In genomic region chr11:14519692-14520085, GRCh38 we compare ENCODE assay signal across 8 cellular contexts. TPM values are rescaled to one million over a fixed set of nuclear protein-coding genes. Genes with fewer than 3 reads are reported as not detected.
DNase-seq lines count a peak whose midpoint lies in the region; ATAC-seq and TF ChIP-seq lines count a peak whose summit lies in the region.

No MANE protein-coding gene starts in this region.

- DNase-seq in CD14-positive monocyte (ENCODE audit: low spot score) (peak; percentile 60), germinal center (ENCODE audit: low spot score) (peak; percentile 21), skeletal muscle cell (ENCODE audit: low read depth) (no peak), NCI-H187 (lab: John Stamatoyannopoulos, UW) (no peak), SHP77 (lab: John Stamatoyannopoulos, UW) (no peak)
- peak; percentile 9 to 12 for DNase-seq in activated CD4-positive, alpha-beta T cell treated with anti-CD3 and anti-CD28 coated beads, Interleukin-2, amount 50 U/mL, for 4 hours

- H3K27ac Mint-ChIP-seq in CD14-positive monocyte = peak overlapping the region; percentile 97 to 99 (median 99)

- H3K4me3 Mint-ChIP-seq in CD14-positive monocyte = peak overlapping the region; percentile 90 to 97

- peaks cover 18% of the 10 kb centered on the region for H3K4me1 Mint-ChIP-seq in CD14-positive monocyte

- peak overlapping the region; percentile 92 for H3K4me3 ChIP-seq in skeletal muscle cell (ENCODE audit: low read depth, low read length)

- H3K36me3 Mint-ChIP-seq in CD14-positive monocyte = peaks cover 21 to 37% of the 10 kb centered on the region in 2 donors

- H3K9me3 Mint-ChIP-seq in CD14-positive monocyte = no peaks in the 10 kb centered on the region

- peaks cover 0 to 1% (median 0%) of the 10 kb centered on the region in 3 donors for H3K27me3 Mint-ChIP-seq in CD14-positive monocyte (ENCODE audit: low read depth in 3 of 3)

- ATAC-seq in GM19372 (IDR thresholded peaks at IDR 0.05; ENCODE audit: low read depth, unreplicated experiment) (peak; percentile 28), HG03571 (IDR thresholded peaks at IDR 0.05; ENCODE audit: unreplicated experiment) (peak; percentile 21)

- TF ChIP-seq CTCF in CD14-positive monocyte (IDR thresholded peaks at IDR 0.05) = no peak

- intact Hi-C loops in CD14-positive monocyte (cut with micrococcal nuclease) = loop anchor here (5.0 to 10.0 kb wide), 3 partner anchors 118 to 375 kb away; partner anchors contain the start of gene CYP2R1 (in 2 of the 2)

RNA-seq across cellular contexts. Expression of gene PSMA1, which starts 0.5 kb away (rescaled TPM):
- 100 to 1,000 TPM; 201 to 228 TPM for polyA plus RNA-seq in CD14-positive monocyte

RNA-seq across cellular contexts. Expression of gene COPB1, which starts 20.1 kb away (rescaled TPM):
- 100 to 1,000 TPM in 1 of 2 donors, 10 to 100 TPM in 1; 87.1 to 108 TPM for polyA plus RNA-seq in CD14-positive monocyte

Comparison
In these comparisons a context has a peak if more than half of its experiments do, and no peak if none do; other contexts are left out.
1. DNase-seq: peak in CD14-positive monocyte (single experiment), activated CD4-positive, alpha-beta T cell treated with anti-CD3 and anti-CD28 coated beads, Interleukin-2, amount 50 U/mL, for 4 hours (2 of 2) and germinal center (single experiment); none in skeletal muscle cell (single experiment), NCI-H187 (0 of 2) and SHP77 (0 of 2).